In genomic region chr11:73147771-73148681, GRCh38 we compare ENCODE assay signal across 9 cellular contexts. TPM values are rescaled to one million over a fixed set of nuclear protein-coding genes. Genes with fewer than 3 reads are reported as not detected.
DNase-seq lines count a peak whose midpoint lies in the region; ATAC-seq and TF ChIP-seq lines count a peak whose summit lies in the region.
"Had no signal": no experiment of that assay in that cellular context is flagged by ENCODE, and none has a peak within 500 bp of the region (broad histone marks: within the 10 kb centered on the region; RNA-seq: fewer than 3 reads in every experiment).

No MANE protein-coding gene starts in this region.

- H3K4me1 ChIP-seq in esophagus muscularis mucosa: peaks cover 33 to 56% (median 40%) of the 10 kb centered on the region in 4 donors
- peaks cover 4% of the 10 kb centered on the region for H3K4me1 ChIP-seq in parathyroid adenoma

- WGBS in esophagus muscularis mucosa: 34% methylated on average over 15 of the region's 15 CpGs

- no peak for TF ChIP-seq EP300 in esophagus muscularis mucosa (IDR thresholded peaks at IDR 0.05)

- no peak for TF ChIP-seq POLR2A in esophagus muscularis mucosa (IDR thresholded peaks at IDR 0.05; ENCODE audit: low read depth)

- intact Hi-C loops in esophagus muscularis mucosa (cut with DNase I): no loop called here

- no peak overlapping the region for H3K9ac ChIP-seq in parathyroid adenoma

- DNase-seq in GM06990 (ENCODE audit: extremely low read depth, insufficient read length) (peak; percentile 58), NCI-H2196 (lab: John Stamatoyannopoulos, UW; ENCODE audit: unreplicated experiment) (peak; percentile 52), esophagus muscularis mucosa (ENCODE audit: extremely low spot score) (no peak), epidermal melanocyte (ENCODE audit: insufficient read length, low spot score) (no peak), MV-4-11 (lab: John Stamatoyannopoulos, UW) (no peak), NCI-H748 treated with DMSO at 0.1 percent for 48 hours (lab: John Stamatoyannopoulos, UW) (no peak)
- DNase-seq: NCI-H226 had no signal

- H3K4me2 ChIP-seq in parathyroid adenoma (ENCODE audit: low read length): no peak overlapping the region

- no peaks in the 10 kb centered on the region for H3K79me2 ChIP-seq in parathyroid adenoma

- H2AFZ ChIP-seq in parathyroid adenoma: peak overlapping the region; percentile 9

- ATAC-seq in GM21619 (IDR thresholded peaks at IDR 0.05; ENCODE audit: unreplicated experiment): no peak

- H3K4me3 ChIP-seq in GM06990 (replicated peaks; ENCODE audit: low read depth, low read length): no peak overlapping the region
- peak overlapping the region in 1 of 4 donors; percentile 9 for H3K4me3 ChIP-seq in esophagus muscularis mucosa
- H3K4me3 ChIP-seq in parathyroid adenoma (ENCODE audit: low read depth, low read length): no peak overlapping the region

- no peaks in the 10 kb centered on the region for H3K36me3 ChIP-seq in GM06990 (ENCODE audit: control insufficient read depth, insufficient read depth, low read length)
- no peaks in the 10 kb centered on the region for H3K36me3 ChIP-seq in esophagus muscularis mucosa
- H3K36me3 ChIP-seq in parathyroid adenoma (ENCODE audit: control insufficient read depth, insufficient read depth, low read length): no peaks in the 10 kb centered on the region

- H3K9me3 ChIP-seq in esophagus muscularis mucosa (no peaks in the 10 kb centered on the region), parathyroid adenoma (ENCODE audit: control insufficient read depth, low read length) (no peaks in the 10 kb centered on the region)

- peak overlapping the region; percentile 46 to 75 (median 64) for H3K27ac ChIP-seq in esophagus muscularis mucosa (replicated peaks in 1 of 4)
- H3K27ac ChIP-seq in parathyroid adenoma: no peak overlapping the region

- H3K27me3 ChIP-seq in GM06990 (replicated peaks; ENCODE audit: control insufficient read depth, insufficient read depth, low read length) (no peaks in the 10 kb centered on the region), esophagus muscularis mucosa (no peaks in the 10 kb centered on the region), parathyroid adenoma (ENCODE audit: control insufficient read depth, insufficient read depth, low read length) (no peaks in the 10 kb centered on the region)

- TF ChIP-seq CTCF in GM06990 (IDR thresholded peaks at IDR 0.05; ENCODE audit: insufficient read depth, low read length, poor library complexity, severe bottlenecking) (no peak), esophagus muscularis mucosa (IDR thresholded peaks at IDR 0.05) (no peak), parathyroid adenoma (IDR thresholded peaks at IDR 0.05) (no peak)

RNA-seq across cellular contexts. Expression of gene FCHSD2, which starts 5.9 kb away (rescaled TPM):
- 10 to 100 TPM; 20.4 to 42.4 (median 26.4) TPM for total RNA-seq in esophagus muscularis mucosa

Comparison
In these comparisons a context has a peak if more than half of its experiments do, and no peak if none do; other contexts are left out.
1. DNase-seq: peak in GM06990 (single experiment) and NCI-H2196 (single experiment); none in esophagus muscularis mucosa (single experiment), epidermal melanocyte (single experiment), MV-4-11 (single experiment) and NCI-H748 treated with DMSO at 0.1 percent for 48 hours (single experiment).